Comparison of ENCODE assay signal across 1 cellular context in the genomic region with DNA sequence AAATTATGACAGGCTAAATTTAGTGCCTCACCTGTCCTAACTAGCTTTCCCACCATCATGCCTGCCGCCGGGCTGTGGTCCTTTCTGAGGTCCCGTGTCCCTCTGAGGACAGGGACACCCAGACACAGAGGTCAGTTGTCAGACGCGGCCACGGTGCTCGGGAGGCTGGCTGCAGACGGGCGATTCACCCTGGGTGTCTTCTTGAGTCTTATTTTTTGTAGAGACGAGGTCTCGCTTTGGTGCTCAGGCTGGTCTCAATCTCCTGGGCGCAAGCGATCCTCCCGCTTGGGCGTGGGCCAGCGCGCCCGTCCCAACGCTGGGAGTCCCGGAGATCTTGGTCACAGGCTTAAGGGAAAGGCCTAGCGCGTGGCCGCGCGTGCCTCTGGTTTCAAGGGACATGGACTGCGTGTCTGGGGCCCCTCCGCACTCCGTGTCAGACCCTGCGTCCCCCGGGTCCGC.
TF ChIP-seq lines count a peak whose summit lies in the region.

No MANE protein-coding gene starts in this region.

TF ChIP-seq in endothelial cell of umbilical vein, 7 proteins besides CTCF, POLR2A, EP300 and RAD21:
- TF ChIP-seq GATA2 (IDR thresholded peaks at IDR 0.05; ENCODE audit: insufficient read depth, insufficient read length, low read depth, low read length) (no peak), MYC (IDR thresholded peaks at IDR 0.05; ENCODE audit: low read depth, low read length) (no peak), EZH2 (IDR thresholded peaks at IDR 0.05; ENCODE audit: borderline replicate concordance, low read depth, low read length, severe bottlenecking) (no peak), POLR2AphosphoS5 (IDR thresholded peaks at IDR 0.05; ENCODE audit: insufficient read depth, low read depth, low read length) (no peak), FOS (IDR thresholded peaks at IDR 0.05; ENCODE audit: borderline replicate concordance, insufficient read depth, low read length) (no peak), JUN (IDR thresholded peaks at IDR 0.05; ENCODE audit: borderline replicate concordance, insufficient read depth, insufficient read length, low read depth) (no peak)
- TF ChIP-seq, protein P1, sequence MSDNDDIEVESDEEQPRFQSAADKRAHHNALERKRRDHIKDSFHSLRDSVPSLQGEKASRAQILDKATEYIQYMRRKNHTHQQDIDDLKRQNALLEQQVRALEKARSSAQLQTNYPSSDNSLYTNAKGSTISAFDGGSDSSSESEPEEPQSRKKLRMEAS (IDR thresholded peaks at IDR 0.05; ENCODE audit: insufficient read depth, insufficient read length): no peak
